ENCODE assay signal across 9 cellular contexts in genomic region chr6:162301128-162301527, GRCh38.
"Had no signal": no experiment of that assay in that cellular context is flagged by ENCODE, and none has a peak within 500 bp of the region (broad histone marks: within the 10 kb centered on the region; RNA-seq: fewer than 3 reads in every experiment).

No MANE protein-coding gene starts in this region.

- H3K36me3 ChIP-seq: HAP-1 had no signal

- H3K4me2 ChIP-seq: GM23338, KMS-11 had no signal

- H3K9me3 ChIP-seq: HAP-1 had no signal

- H3K4me3 ChIP-seq: GM23338, HAP-1 had no signal

- H3K4me1 ChIP-seq: HAP-1 had no signal

- ATAC-seq: GM23338, HCT116 had no signal

- H2AFZ ChIP-seq: GM23338 had no signal

- H3K27ac ChIP-seq: KMS-11 had no signal

- H3K9ac ChIP-seq: KMS-11 had no signal

- DNase-seq: H7, HFFc6, Karpas-422, KBM-7 had no signal

- FAIRE-seq: HTR-8/SVneo had no signal
